ENCODE assay signal across 9 cellular contexts in genomic region chr12:5988659-5989116, GRCh38. TPM values are rescaled to one million over a fixed set of nuclear protein-coding genes. Genes with fewer than 3 reads are reported as not detected.
DNase-seq lines count a peak whose midpoint lies in the region; ATAC-seq, FAIRE-seq and TF ChIP-seq lines count a peak whose summit lies in the region.
"Had no signal": no experiment of that assay in that cellular context is flagged by ENCODE, and none has a peak within 500 bp of the region (broad histone marks: within the 10 kb centered on the region; RNA-seq: fewer than 3 reads in every experiment).

No MANE protein-coding gene starts in this region.

- H3K27me3 Mint-ChIP-seq in chondrocyte (ENCODE audit: low read depth) = no peaks in the 10 kb centered on the region

- peak; percentile 63 for DNase-seq in D721Med (ENCODE audit: insufficient read length, low spot score)
- DNase-seq in HCEC 1CT = peak; percentile 64
- DNase-seq in NCI-H2227 (lab: John Stamatoyannopoulos, UW; ENCODE audit: unreplicated experiment) = peak; percentile 56
- DNase-seq in activated CD4-positive, alpha-beta T cell treated with anti-CD3 and anti-CD28 coated beads for 4 hours = peak; percentile 58 to 61
- DNase-seq in chondrocyte (ENCODE audit: low spot score) = no peak
- peak; percentile 91 for DNase-seq in left kidney (ENCODE audit: low read depth, low spot score)
- peak; percentile 77 to 83 for DNase-seq in stimulated activated CD4-positive, alpha-beta T cell treated with anti-CD3 and anti-CD28 coated beads, Interleukin-2, amount 100 ng/mL, for 24 hours

- H3K36me3 Mint-ChIP-seq in chondrocyte (ENCODE audit: low read depth) = no peaks in the 10 kb centered on the region

- no peak overlapping the region for H3K4me3 Mint-ChIP-seq in chondrocyte (ENCODE audit: unreplicated experiment)
- H3K4me3 Mint-ChIP-seq: T-helper 1 cell treated with Interleukin-12 subunit alpha and Interleukin-12 subunit beta and Interleukin-4 antibody, amounts not matched to agents 30 μg/mL and 1 μg/mL, for 36 hours had no signal

- no peak overlapping the region for H3K27ac Mint-ChIP-seq in chondrocyte (ENCODE audit: unreplicated experiment)
- H3K27ac Mint-ChIP-seq: T-helper 1 cell treated with Interleukin-12 subunit alpha and Interleukin-12 subunit beta and Interleukin-4 antibody, amounts not matched to agents 30 μg/mL and 1 μg/mL, for 36 hours had no signal

- no peak for ATAC-seq in HG02610 (IDR thresholded peaks at IDR 0.05; ENCODE audit: unreplicated experiment)

- peaks cover 3% of the 10 kb centered on the region for H3K4me1 Mint-ChIP-seq in chondrocyte (ENCODE audit: low read depth)

- TF ChIP-seq CTCF in D721Med (IDR thresholded peaks at IDR 0.05; ENCODE audit: insufficient read depth, missing control alignments) = peak; percentile 93
- peak; percentile 99 for TF ChIP-seq CTCF in chondrocyte (IDR thresholded peaks at IDR 0.05)

- no peaks in the 10 kb centered on the region for H3K9me3 Mint-ChIP-seq in chondrocyte (ENCODE audit: low read depth)
- H3K9me3 Mint-ChIP-seq: T-helper 1 cell treated with Interleukin-12 subunit alpha and Interleukin-12 subunit beta and Interleukin-4 antibody, amounts not matched to agents 30 μg/mL and 1 μg/mL, for 36 hours had no signal

- no peak for FAIRE-seq in D721Med (lab: Jason Lieb, UNC)

RNA-seq across cellular contexts. Expression of gene ANO2, which starts 43.6 kb away (rescaled TPM):
- total RNA-seq in chondrocyte = 0.44 to 0.73 TPM (median 0.47 TPM) in 3 replicates
